ENCODE assay signal across 2 cellular contexts in the genomic region with DNA sequence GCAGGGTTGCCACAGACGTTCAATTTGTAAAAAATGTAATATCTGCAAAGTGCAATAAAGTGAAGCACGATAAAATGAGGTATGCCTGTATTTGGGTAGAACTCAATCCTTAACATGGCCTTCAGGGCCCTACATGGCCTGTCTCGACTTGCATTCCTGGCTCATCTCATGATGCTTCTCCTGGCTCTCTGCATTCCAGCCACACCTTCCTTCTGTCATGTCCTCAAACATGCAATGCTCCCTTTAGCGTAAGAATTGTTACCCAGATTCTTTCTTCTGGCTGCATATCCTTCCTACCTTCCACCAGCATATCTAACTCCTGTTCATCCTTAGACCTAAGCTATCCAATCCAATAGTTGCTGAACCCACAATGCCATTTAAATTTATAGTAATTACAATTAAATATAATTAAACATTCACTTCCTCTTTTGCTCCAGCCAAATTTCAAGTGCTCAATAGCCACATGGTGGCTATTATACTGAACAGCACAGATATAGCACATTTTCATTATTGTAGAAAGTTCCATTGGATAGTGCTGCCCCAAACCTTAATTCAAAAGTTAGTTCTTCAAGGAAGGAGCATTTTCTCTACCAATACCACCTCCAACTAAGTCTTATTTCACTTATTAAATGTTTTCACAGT.
TF ChIP-seq lines count a peak whose summit lies in the region.

No MANE protein-coding gene starts in this region.

TF ChIP-seq in GM12891, 5 proteins besides CTCF, POLR2A, EP300 and RAD21:
- TF ChIP-seq SPI1 (IDR thresholded peaks at IDR 0.05; ENCODE audit: low read depth, low read length) (peak; percentile 30; the same call in 1 of the 2 replicates), TAF1 (IDR thresholded peaks at IDR 0.05; ENCODE audit: low read depth, low read length) (no peak), PAX5 (IDR thresholded peaks at IDR 0.05; ENCODE audit: insufficient read depth, low read length, severe bottlenecking) (no peak), POLR2AphosphoS5 (IDR thresholded peaks at IDR 0.05; ENCODE audit: low read depth, low read length) (no peak), POU2F2 (IDR thresholded peaks at IDR 0.05; ENCODE audit: low read depth, low read length) (no peak)

TF ChIP-seq in H1, 55 proteins besides CTCF, POLR2A, EP300 and RAD21:
- TF ChIP-seq SUZ12 (IDR thresholded peaks at IDR 0.05; ENCODE audit: low read length) (no peak), TEAD4 (IDR thresholded peaks at IDR 0.05; ENCODE audit: low read depth, low read length) (peak; percentile 77)
TF ChIP-seq in H1: peak in this region for 1.
